17 cellular contexts compared by ENCODE assay signal in the genomic region with DNA sequence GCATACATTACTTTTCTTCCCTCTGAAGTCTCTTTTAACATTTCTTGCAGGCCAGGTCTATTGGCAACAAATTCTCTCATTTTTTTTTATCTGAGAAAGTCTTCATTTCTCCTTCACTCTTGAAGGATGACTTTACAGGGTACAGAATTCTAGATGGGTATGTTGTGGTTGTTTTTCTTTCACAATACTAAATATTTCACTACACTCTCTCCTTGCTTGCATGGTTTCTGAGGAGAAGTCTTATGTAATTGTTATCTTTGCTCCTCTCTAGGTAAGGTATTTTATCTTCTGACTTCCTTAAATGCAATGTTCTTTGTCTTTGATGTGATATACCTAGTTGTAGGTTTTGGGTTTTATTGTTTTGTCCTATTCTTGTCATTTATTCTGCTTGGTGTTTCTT.
DNase-seq lines count a peak whose midpoint lies in the region; TF ChIP-seq lines count a peak whose summit lies in the region.
"Had no signal": no experiment of that assay in that cellular context is flagged by ENCODE, and none has a peak within 500 bp of the region (broad histone marks: within the 10 kb centered on the region; RNA-seq: fewer than 3 reads in every experiment).

No MANE protein-coding gene starts in this region.

- H3K9ac ChIP-seq in endodermal cell (ENCODE audit: extremely low read depth, low read length, poor library complexity, severe bottlenecking) = no peak overlapping the region
- H3K9ac ChIP-seq: BLaER1 treated with 17β-estradiol and CSF1 and Interleukin-3, amounts not matched to agents 10 nM and 100 nM; GM23248 had no signal

- H3K9me3 Mint-ChIP-seq in endodermal cell = peaks cover 4% of the 10 kb centered on the region

- H3K4me3 ChIP-seq in NB4 (ENCODE audit: low read depth, low read length) = no peak overlapping the region
- no peak overlapping the region for H3K4me3 ChIP-seq in choroid plexus epithelial cell (ENCODE audit: low read depth, low read length)
- H3K4me3 ChIP-seq in dorsolateral prefrontal cortex = no peak overlapping the region
- no peak overlapping the region for H3K4me3 ChIP-seq in endodermal cell (ENCODE audit: low read length)
- H3K4me3 ChIP-seq: BLaER1 treated with 17β-estradiol and CSF1 and Interleukin-3, amounts not matched to agents 10 nM and 100 nM; GM12878; GM23248; HAP-1 had no signal

- H3K36me3 Mint-ChIP-seq in endodermal cell (ENCODE audit: low read depth) = no peaks in the 10 kb centered on the region
- H3K36me3 Mint-ChIP-seq: CD8-positive, alpha-beta T cell had no signal

- no peak for TF ChIP-seq POLR2A in NB4 (IDR thresholded peaks at IDR 0.05; ENCODE audit: extremely low read depth, insufficient read length)

- no peaks in the 10 kb centered on the region for H3K9me3 ChIP-seq in endodermal cell (ENCODE audit: control insufficient read depth, low read length)
- H3K9me3 ChIP-seq: BLaER1 treated with 17β-estradiol and CSF1 and Interleukin-3, amounts not matched to agents 10 nM and 100 nM; HAP-1 had no signal

- no peak overlapping the region for H3K4me3 Mint-ChIP-seq in endodermal cell
- H3K4me3 Mint-ChIP-seq: B cell; CD8-positive, alpha-beta T cell had no signal

- TF ChIP-seq CTCF in NB4 (IDR thresholded peaks at IDR 0.05; ENCODE audit: low read depth, low read length) (no peak), choroid plexus epithelial cell (conservative IDR thresholded peaks at IDR 0.05; ENCODE audit: low read depth, low read length) (no peak), dorsolateral prefrontal cortex (IDR thresholded peaks at IDR 0.05 in 54 of 56, conservative IDR thresholded peaks at IDR 0.05 in 2 of 56; ENCODE audit: low read depth in 1 of 56, partially characterized antibody in 56 of 56) (no peak), endodermal cell (conservative IDR thresholded peaks at IDR 0.05) (no peak)

- H3K4me1 ChIP-seq in endodermal cell (ENCODE audit: control insufficient read depth, insufficient read depth, low read length) = peaks cover 3% of the 10 kb centered on the region
- H3K4me1 ChIP-seq: BLaER1 treated with 17β-estradiol and CSF1 and Interleukin-3, amounts not matched to agents 10 nM and 100 nM; HAP-1 had no signal

- no peaks in the 10 kb centered on the region for H3K27me3 ChIP-seq in dorsolateral prefrontal cortex
- no peaks in the 10 kb centered on the region for H3K27me3 ChIP-seq in endodermal cell (ENCODE audit: control insufficient read depth, insufficient read depth, low read length, poor library complexity, severe bottlenecking)
- H3K27me3 ChIP-seq: BLaER1 treated with 17β-estradiol and CSF1 and Interleukin-3, amounts not matched to agents 10 nM and 100 nM had no signal

- no peaks in the 10 kb centered on the region for H3K36me3 ChIP-seq in endodermal cell (ENCODE audit: control insufficient read depth, insufficient read depth, low read length)
- H3K36me3 ChIP-seq: BLaER1 treated with 17β-estradiol and CSF1 and Interleukin-3, amounts not matched to agents 10 nM and 100 nM; HAP-1 had no signal

- intact Hi-C loops in dorsolateral prefrontal cortex (cut with DNase I) = no loop called here

- DNase-seq in SIG-M5 treated with dmso at 0.1 percent for 504 hours (lab: John Stamatoyannopoulos, UW; ENCODE audit: unreplicated experiment) (peak; percentile 23), SIG-M5 (lab: John Stamatoyannopoulos, UW) (no peak), NB4 (ENCODE audit: low read depth) (peak; percentile 30), choroid plexus epithelial cell (ENCODE audit: low read depth) (peak; percentile 47), dorsolateral prefrontal cortex (no peak), endodermal cell (no peak)
- DNase-seq: Calu3; CD8-positive, alpha-beta T cell; DMS 273 treated with DMSO at 0.1 percent for 48 hours; DMS53; DND-41; EL; GM23248 had no signal

- H3K27ac ChIP-seq in dorsolateral prefrontal cortex (no peak overlapping the region), endodermal cell (ENCODE audit: low read depth, low read length) (no peak overlapping the region)
- H3K27ac ChIP-seq: BLaER1 treated with 17β-estradiol and CSF1 and Interleukin-3, amounts not matched to agents 10 nM and 100 nM; GM23248 had no signal

- H3K4me1 Mint-ChIP-seq in endodermal cell = peaks cover 10% of the 10 kb centered on the region
- H3K4me1 Mint-ChIP-seq: B cell had no signal

- no peaks in the 10 kb centered on the region for H3K27me3 Mint-ChIP-seq in endodermal cell (ENCODE audit: insufficient read depth)
- H3K27me3 Mint-ChIP-seq: B cell had no signal

- H3K27ac Mint-ChIP-seq in endodermal cell = no peak overlapping the region
- H3K27ac Mint-ChIP-seq: B cell; CD8-positive, alpha-beta T cell had no signal

Comparison
In these comparisons a context has a peak if more than half of its experiments do, and no peak if none do; other contexts are left out.
1. DNase-seq: peak in SIG-M5 treated with dmso at 0.1 percent for 504 hours (single experiment), NB4 (single experiment) and choroid plexus epithelial cell (single experiment); none in SIG-M5 (single experiment), dorsolateral prefrontal cortex (0 of 10) and endodermal cell (single experiment).